9 cellular contexts compared by ENCODE assay signal in the genomic region with DNA sequence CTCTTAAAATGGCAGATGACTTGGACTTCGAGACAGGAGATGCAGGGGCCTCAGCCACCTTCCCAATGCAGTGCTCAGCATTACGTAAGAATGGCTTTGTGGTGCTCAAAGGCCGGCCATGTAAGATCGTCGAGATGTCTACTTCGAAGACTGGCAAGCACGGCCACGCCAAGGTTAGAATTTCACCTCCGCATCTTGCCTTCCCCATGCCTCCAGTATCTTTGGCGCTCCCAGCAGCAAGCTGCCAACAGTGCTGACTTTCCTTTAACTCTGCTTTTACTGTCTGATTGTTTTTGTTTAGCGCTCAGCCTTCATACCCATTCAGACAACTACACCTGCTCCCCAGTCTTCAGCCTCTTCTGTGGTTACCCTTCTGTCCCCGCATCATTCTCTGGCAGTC. TPM values are rescaled to one million over a fixed set of nuclear protein-coding genes. Genes with fewer than 3 reads are reported as not detected.
DNase-seq lines count a peak whose midpoint lies in the region; ATAC-seq and TF ChIP-seq lines count a peak whose summit lies in the region.
"Had no signal": no experiment of that assay in that cellular context is flagged by ENCODE, and none has a peak within 500 bp of the region (broad histone marks: within the 10 kb centered on the region; RNA-seq: fewer than 3 reads in every experiment).

No MANE protein-coding gene starts in this region.

- TF ChIP-seq CTCF in 22Rv1 (IDR thresholded peaks at IDR 0.05) (no peak), HCT116 (IDR thresholded peaks at IDR 0.05 in 2 of 3, conservative IDR thresholded peaks at IDR 0.05 in 1 of 3; ENCODE audit: borderline replicate concordance in 1 of 3, insufficient read depth in 1 of 3, low read depth in 2 of 3, low read length in 2 of 3) (no peak), ascending aorta (IDR thresholded peaks at IDR 0.05) (no peak)

- no peak overlapping the region for H2AK5ac ChIP-seq in mesendoderm (ENCODE audit: low read length)

- ATAC-seq in HCT116 (no peak), HG03175 (IDR thresholded peaks at IDR 0.05; ENCODE audit: unreplicated experiment) (no peak)

- peaks cover 30 to 46% of the 10 kb centered on the region in 2 experiments for H3K36me3 ChIP-seq in HCT116 (ENCODE audit: control insufficient read depth in 1 of 2, insufficient read depth in 2 of 2, low read length in 2 of 2)
- peaks cover 46% of the 10 kb centered on the region in 2 donors for H3K36me3 ChIP-seq in ascending aorta
- peaks cover 21% of the 10 kb centered on the region for H3K36me3 ChIP-seq in mesendoderm (ENCODE audit: control insufficient read depth, insufficient read depth, low read length)

- H3K4me1 ChIP-seq in HCT116 (ENCODE audit: control insufficient read depth in 1 of 2, insufficient read depth in 2 of 2, low read length in 2 of 2) (peaks cover 32 to 64% of the 10 kb centered on the region in 2 experiments), ascending aorta (peaks cover 10 to 45% of the 10 kb centered on the region in 2 donors), mesendoderm (ENCODE audit: control insufficient read depth, low read depth, low read length) (peaks cover 8% of the 10 kb centered on the region)

- H3K27me3 ChIP-seq in HCT116 (ENCODE audit: insufficient read depth, low read length) (no peaks in the 10 kb centered on the region), ascending aorta (no peaks in the 10 kb centered on the region), mesendoderm (ENCODE audit: insufficient read depth, low read length, poor library complexity) (no peaks in the 10 kb centered on the region)

- TF ChIP-seq RAD21 in HCT116 (IDR thresholded peaks at IDR 0.05; ENCODE audit: low read depth): no peak

- H3K18ac ChIP-seq in mesendoderm (ENCODE audit: low read length): no peak overlapping the region

- peaks cover 21% of the 10 kb centered on the region for H3K79me1 ChIP-seq in mesendoderm (ENCODE audit: low read length)

- peaks cover 36% of the 10 kb centered on the region for H4K20me1 ChIP-seq in HCT116 (ENCODE audit: insufficient read depth)

- peaks cover 71% of the 10 kb centered on the region for H3K79me2 ChIP-seq in HCT116 (ENCODE audit: insufficient read depth, low read length)
- peaks cover 41% of the 10 kb centered on the region for H3K79me2 ChIP-seq in mesendoderm (ENCODE audit: control insufficient read depth, insufficient read depth, low read length)

- intact Hi-C loops in HCT116 (cut with micrococcal nuclease) (loop anchor here (5.0 kb wide), 1 partner anchor 57 kb away; a partner anchor contains a TSS), ascending aorta (cut with DNase I) (loop anchor here (2.0 to 5.0 kb wide), 2 partner anchors 41 to 378 kb away; a partner anchor contains a TSS)

- H4K5ac ChIP-seq in mesendoderm (ENCODE audit: low read length): no peak overlapping the region

- H3K23ac ChIP-seq in mesendoderm (ENCODE audit: low read length): no peak overlapping the region

- H3K4me3 ChIP-seq in HCT116 (replicated peaks in 1 of 2; ENCODE audit: low read depth in 1 of 2, low read length in 2 of 2) (peak overlapping the region; percentile 90 to 99; a peak in 3 of 4 replicates), ascending aorta (peak overlapping the region; percentile 76 to 99), mesendoderm (ENCODE audit: low read length) (no peak overlapping the region)

- CTCF ChIA-PET in HCT116 (lab: Charles Lee): interaction anchor here (0.6 kb wide), 1 partner anchor 58 kb away, joined by 3 read pairs; a partner anchor contains a TSS

- no peak overlapping the region for H2BK5ac ChIP-seq in mesendoderm (ENCODE audit: low read length)

- H3K27ac ChIP-seq in 22Rv1 (peak overlapping the region; percentile 99), HCT116 (ENCODE audit: low read depth, low read length) (peak overlapping the region; percentile 17), ascending aorta (peak overlapping the region; percentile 97 to 100), mesendoderm (ENCODE audit: low read depth, low read length) (no peak overlapping the region)

- H2BK120ac ChIP-seq in mesendoderm (ENCODE audit: low read depth, low read length): no peak overlapping the region

- peak overlapping the region; percentile 99; the same call in 1 of the 2 replicates for H3K9ac ChIP-seq in HCT116 (ENCODE audit: low read length)
- peak overlapping the region; percentile 98 for H3K9ac ChIP-seq in mesendoderm (ENCODE audit: low read length)

- no CpG with 5 or more reads among the region's 12 CpGs for WGBS in mesendoderm (ENCODE audit: extremely low coverage, insufficient coverage, low lambda C conversion rate)

- no peak overlapping the region for H4K8ac ChIP-seq in mesendoderm (ENCODE audit: low read depth, low read length)

- BruUV-seq in HCT116 (replicated peaks; lab: Mats Ljungman, UMichigan): no TSS peak

- TF ChIP-seq POLR2A in HCT116 (IDR thresholded peaks at IDR 0.05; ENCODE audit: borderline replicate concordance, extremely low read depth, insufficient read depth, insufficient read length): no peak

- H3K9me3 ChIP-seq in HCT116 (ENCODE audit: control insufficient read depth in 1 of 2, insufficient read depth in 1 of 2, low read depth in 1 of 2, low read length in 2 of 2): no peaks in the 10 kb centered on the region
- H3K9me3 ChIP-seq in ascending aorta: no peaks in the 10 kb centered on the region

- no peak overlapping the region for H3K4ac ChIP-seq in mesendoderm (ENCODE audit: low read depth, low read length)

- POLR2A ChIA-PET in HCT116 (lab: Charles Lee): interaction anchor here (1.0 to 1.6 kb wide), 2 partner anchors 20 to 73 kb away, joined by 3 to 9 read pairs; a partner anchor contains a TSS

- H3K9me2 ChIP-seq in HCT116 (ENCODE audit: insufficient read depth): no peaks in the 10 kb centered on the region

- H2BK15ac ChIP-seq in mesendoderm (replicated peaks; ENCODE audit: low read depth): no peak overlapping the region

- H2AFZ ChIP-seq in HCT116 (ENCODE audit: low read depth, low read length, poor library complexity, severe bottlenecking): no peak overlapping the region

- RAD21 ChIA-PET in HCT116 (lab: Charles Lee; ENCODE audit: low non-redundant PET in 1 of 2, low total read pairs in 2 of 2, uncharacterized antibody in 2 of 2, unreplicated experiment in 2 of 2): no interaction called here

- no peak for DNase-seq in HCT116 (ENCODE audit: low read depth, low spot score)
- DNase-seq in ascending aorta (ENCODE audit: low spot score in 2 of 2): no peak
- DNase-seq in mesendoderm: no peak
- no peak for DNase-seq in NCI-H1105 treated with DMSO at 0.1 percent for 48 hours (lab: John Stamatoyannopoulos, UW)
- DNase-seq in NCI-H1417 treated with DMSO at 0.1 percent for 48 hours (lab: John Stamatoyannopoulos, UW): no peak
- no peak for DNase-seq in NCI-H1436 (lab: John Stamatoyannopoulos, UW)
- DNase-seq: NCI-H187 treated with DMSO at 0.1 percent for 48 hours had no signal

- H3K56ac ChIP-seq in mesendoderm (ENCODE audit: low read length): no peak overlapping the region

- H3K4me2 ChIP-seq in HCT116 (ENCODE audit: low read length) (peak overlapping the region; percentile 88), mesendoderm (ENCODE audit: low read length) (peak overlapping the region; percentile 15)

TF ChIP-seq in HCT116, 20 proteins besides CTCF, POLR2A, EP300 and RAD21 (continues in another document):
- TF ChIP-seq JUND (IDR thresholded peaks at IDR 0.05) (no peak), CEBPB (IDR thresholded peaks at IDR 0.05; ENCODE audit: low read depth) (no peak), ELF1 (IDR thresholded peaks at IDR 0.05; ENCODE audit: borderline replicate concordance, low read depth) (no peak), EZH2 (IDR thresholded peaks at IDR 0.05) (no peak), FOSL1 (IDR thresholded peaks at IDR 0.05; ENCODE audit: low read depth) (no peak), ZFX (IDR thresholded peaks at IDR 0.05) (no peak), ZNF274 (IDR thresholded peaks at IDR 0.05; ENCODE audit: low read depth, low read length) (no peak), SP1 (IDR thresholded peaks at IDR 0.05; ENCODE audit: low read depth) (no peak), TCF7L2 (IDR thresholded peaks at IDR 0.05; ENCODE audit: borderline replicate concordance, extremely low read depth, insufficient read depth, insufficient read length) (no peak)

RNA-seq across cellular contexts. Expression of a gene that starts 2.2 kb away (rescaled TPM):
- 1,139 TPM for total RNA-seq in HCT116 (2021; ENCODE audit: unreplicated experiment)
- 996 and 1,140 TPM in 2 replicates for polyA plus RNA-seq in HCT116 (2012)
- 248 TPM for total RNA-seq in ascending aorta
- polyA plus RNA-seq in mesendoderm (2013, experiment 1 of 2): 1,299 TPM
- polyA plus RNA-seq in mesendoderm (2013, experiment 2 of 2): 1,284 TPM

RNA-seq across cellular contexts. Expression of a gene that starts 5.5 kb away (rescaled TPM):
- total RNA-seq in HCT116 (2021; ENCODE audit: unreplicated experiment) (61.3 TPM), ascending aorta (52.4 TPM)
- 83.5 and 89.3 TPM in 2 replicates for polyA plus RNA-seq in HCT116 (2012)
- 58.1 TPM for polyA plus RNA-seq in mesendoderm (2013, experiment 1 of 2)
- polyA plus RNA-seq in mesendoderm (2013, experiment 2 of 2): 57.8 TPM

RNA-seq across cellular contexts. Expression of a gene that starts 15.2 kb away (rescaled TPM):
- 2.3 TPM for total RNA-seq in HCT116 (2021; ENCODE audit: unreplicated experiment)
- 1.00 and 2.1 TPM in 2 replicates for polyA plus RNA-seq in HCT116 (2012)
- not detected for total RNA-seq in ascending aorta
- polyA plus RNA-seq in mesendoderm (2013, experiment 1 of 2): 11.2 TPM
- polyA plus RNA-seq in mesendoderm (2013, experiment 2 of 2): 10.6 TPM

RNA-seq across cellular contexts. Expression of a gene that starts 19.5 kb away (rescaled TPM):
- total RNA-seq in HCT116 (2021; ENCODE audit: unreplicated experiment) (56.9 TPM), ascending aorta (22.0 TPM)
- 33.9 and 34.0 TPM in 2 replicates for polyA plus RNA-seq in HCT116 (2012)
- 13.0 TPM for polyA plus RNA-seq in mesendoderm (2013, experiment 1 of 2)
- 14.2 TPM for polyA plus RNA-seq in mesendoderm (2013, experiment 2 of 2)

RNA-seq across cellular contexts. Expression of a gene that starts 26.7 kb away (rescaled TPM):
- total RNA-seq in HCT116 (2021; ENCODE audit: unreplicated experiment) (8.8 TPM), ascending aorta (12.0 TPM)
- 22.2 and 28.1 TPM in 2 replicates for polyA plus RNA-seq in HCT116 (2012)
- polyA plus RNA-seq in mesendoderm (2013, experiment 1 of 2): 21.2 TPM
- 18.4 TPM for polyA plus RNA-seq in mesendoderm (2013, experiment 2 of 2)
